Comparison of ENCODE assay signal across 18 cellular contexts in the genomic region with DNA sequence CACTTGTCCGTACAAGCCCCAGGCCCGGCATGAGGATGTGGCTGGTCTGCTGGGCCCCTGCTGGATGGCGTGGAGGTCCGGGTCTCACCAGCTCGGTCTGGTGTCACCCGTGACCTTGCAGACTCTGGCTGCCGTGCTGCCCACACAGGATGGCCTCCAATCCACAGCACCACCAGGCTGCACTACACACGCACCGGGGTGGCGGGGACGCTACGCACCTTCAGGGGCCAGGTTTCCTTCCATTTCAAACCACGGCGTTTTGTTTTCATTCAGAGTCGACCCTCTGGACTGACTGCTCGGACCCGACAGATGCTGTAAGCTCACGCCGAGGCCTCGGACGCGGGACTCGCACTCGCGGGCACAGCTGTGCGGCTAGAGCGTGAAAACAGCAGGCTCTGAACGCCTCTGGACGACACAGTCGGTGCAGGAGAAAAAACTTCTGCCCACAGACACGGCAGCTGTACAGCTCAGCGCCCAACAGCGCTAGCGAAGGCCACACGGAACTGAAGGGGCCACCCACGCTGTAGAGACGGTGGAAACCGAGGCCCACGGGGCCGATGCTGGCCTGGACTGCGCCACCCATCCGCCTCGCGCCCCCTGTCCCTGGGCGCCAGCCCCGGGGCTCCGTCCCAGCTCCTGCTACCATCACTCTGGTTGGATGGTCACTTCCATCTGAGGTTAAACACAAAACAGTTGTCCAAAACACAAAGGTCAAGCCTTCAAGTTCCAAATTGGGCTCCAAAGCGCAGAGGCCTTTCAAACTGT. TPM values are rescaled to one million over a fixed set of nuclear protein-coding genes. Genes with fewer than 3 reads are reported as not detected.
DNase-seq lines count a peak whose midpoint lies in the region; ATAC-seq, FAIRE-seq and TF ChIP-seq lines count a peak whose summit lies in the region.
"Had no signal": no experiment of that assay in that cellular context is flagged by ENCODE, and none has a peak within 500 bp of the region (broad histone marks: within the 10 kb centered on the region; RNA-seq: fewer than 3 reads in every experiment).

No MANE protein-coding gene starts in this region.

- H3K23me2 ChIP-seq in H1 (ENCODE audit: low read depth, low read length), result no peaks in the 10 kb centered on the region

- no peaks in the 10 kb centered on the region for H3K9me3 ChIP-seq in heart right ventricle
- no peaks in the 10 kb centered on the region for H3K9me3 ChIP-seq in H1 (ENCODE audit: insufficient read depth in 2 of 2, low read depth in 1 of 2, low read length in 1 of 2)
- H3K9me3 ChIP-seq in trophoblast cell (ENCODE audit: insufficient read depth, low read depth, low read length), result peaks cover 2% of the 10 kb centered on the region
- no peaks in the 10 kb centered on the region for H3K9me3 ChIP-seq in vagina
- H3K9me3 ChIP-seq: Caco-2, Peyer's patch had no signal

- DNase-seq in heart right ventricle (no peak), left cardiac atrium (no peak), H1 (ENCODE audit: low read depth in 1 of 2, low spot score in 2 of 2) (no peak), trophoblast cell (no peak), vagina (ENCODE audit: extremely low spot score in 2 of 2) (no peak), SIG-M5 treated with dmso at 0.1 percent for 504 hours (lab: John Stamatoyannopoulos, UW; ENCODE audit: unreplicated experiment) (no peak), NCI-H2227 treated with DMSO at 0.1 percent for 48 hours (lab: John Stamatoyannopoulos, UW) (no peak)
- DNase-seq in activated CD8-positive, alpha-beta T cell treated with anti-CD3 and anti-CD28 coated beads for 36 hours, result no peak
- DNase-seq: Caco-2, HCEC 1CT, NCI-H1092, NCI-H2107, NCI-H446 treated with DMSO at 0.1 percent for 48 hours, NCI-H774, Peyer's patch had no signal

- POLR2A ChIA-PET in H1 (lab: Charles Lee; ENCODE audit: partially characterized antibody), result interaction anchor here (1.7 kb wide), 1 partner anchor 77 kb away, joined by 4 read pairs; the partner anchor contains the start of genes TACC3 and TMEM129
- POLR2A ChIA-PET in activated CD8-positive, alpha-beta T cell treated with anti-CD3 and anti-CD28 coated beads for 36 hours (lab: Charles Lee), result no interaction called here

- H2BK15ac ChIP-seq in H1 (ENCODE audit: low read length), result no peak overlapping the region; the same call in 1 of the 2 replicates

- 0 out of 2 replicates have a peak overlapping the region, but pooled peaks have one; percentile 13 for H2AK5ac ChIP-seq in H1 (ENCODE audit: low read depth, low read length)
- H2AK5ac ChIP-seq in trophoblast cell (ENCODE audit: low read length), result peak overlapping the region; percentile 14

- CTCF ChIA-PET in H1 (lab: Charles Lee; ENCODE audit: partially characterized antibody), result interaction anchor here (1.0 to 4.6 kb wide), 9 partner anchors 10 to 85 kb away, joined by 3 to 23 read pairs (median 3); no protein-coding TSS in a partner anchor
- CTCF ChIA-PET in activated CD8-positive, alpha-beta T cell treated with anti-CD3 and anti-CD28 coated beads for 36 hours (lab: Charles Lee), result no interaction called here

- H3K9ac ChIP-seq in H1 (replicated peaks in 1 of 4; ENCODE audit: extremely low read depth in 1 of 4, low read depth in 3 of 4, low read length in 3 of 4) (no peak overlapping the region), trophoblast cell (ENCODE audit: low read length) (no peak overlapping the region)
- H3K9ac ChIP-seq: KMS-11 had no signal

- no peaks in the 10 kb centered on the region for H3K9me3 Mint-ChIP-seq in activated CD8-positive, alpha-beta T cell treated with anti-CD3 and anti-CD28 coated beads for 36 hours
- H3K9me3 Mint-ChIP-seq: CD14-positive monocyte had no signal

- H3K27ac ChIP-seq in heart right ventricle (peak overlapping the region in 7 of 10 donors; percentile 19 to 65 (median 46)), H1 (ENCODE audit: low read depth, low read length) (no peak overlapping the region), trophoblast cell (ENCODE audit: low read depth, low read length) (no peak overlapping the region), vagina (peak overlapping the region; percentile 9)
- H3K27ac ChIP-seq: KMS-11 had no signal

- H2BK120ac ChIP-seq in H1 (replicated peaks; ENCODE audit: low read depth, low read length), result no peak overlapping the region
- H2BK120ac ChIP-seq in trophoblast cell (ENCODE audit: insufficient read depth, low read length, poor library complexity), result no peak overlapping the region

- TF ChIP-seq POLR2A in H1 (IDR thresholded peaks at IDR 0.05; ENCODE audit: control extremely low read depth in 1 of 2, low read depth in 2 of 2, low read length in 2 of 2), result no peak
- TF ChIP-seq POLR2A in vagina (IDR thresholded peaks at IDR 0.05), result no peak

- H2BK5ac ChIP-seq in H1 (ENCODE audit: low read depth, low read length) (peak overlapping the region; percentile 87; the same call in 1 of the 2 replicates), trophoblast cell (ENCODE audit: low read depth, low read length, poor library complexity) (no peak overlapping the region)

- H3K18ac ChIP-seq in H1 (ENCODE audit: extremely low read depth, low read length) (no peak overlapping the region), trophoblast cell (ENCODE audit: low read length) (no peak overlapping the region)

- no peak overlapping the region for H3K14ac ChIP-seq in H1 (ENCODE audit: insufficient read length)
- H3K14ac ChIP-seq in trophoblast cell (ENCODE audit: low read length), result peak overlapping the region; percentile 5

- no peak overlapping the region for H3K4me3 ChIP-seq in heart right ventricle
- no peak overlapping the region for H3K4me3 ChIP-seq in H1 (ENCODE audit: extremely low read depth in 1 of 4, insufficient read depth in 2 of 4, low read depth in 3 of 4, low read length in 4 of 4)
- H3K4me3 ChIP-seq in trophoblast cell (ENCODE audit: low read depth, low read length), result no peak overlapping the region
- no peak overlapping the region for H3K4me3 ChIP-seq in vagina
- H3K4me3 ChIP-seq: Peyer's patch had no signal

- H3K4me1 Mint-ChIP-seq in activated CD8-positive, alpha-beta T cell treated with anti-CD3 and anti-CD28 coated beads for 36 hours (ENCODE audit: low read depth), result peaks cover 3% of the 10 kb centered on the region
- H3K4me1 Mint-ChIP-seq: CD14-positive monocyte had no signal

- FAIRE-seq in H1 (lab: Jason Lieb, UNC), result no peak
- FAIRE-seq: HepG2 had no signal

- H3K4me3 Mint-ChIP-seq in activated CD8-positive, alpha-beta T cell treated with anti-CD3 and anti-CD28 coated beads for 36 hours, result no peak overlapping the region
- H3K4me3 Mint-ChIP-seq: CD14-positive monocyte had no signal

- H4K5ac ChIP-seq in H1 (ENCODE audit: insufficient read length, low read depth, low read length), result no peak overlapping the region

- no peaks in the 10 kb centered on the region for H3K27me3 ChIP-seq in heart right ventricle
- H3K27me3 ChIP-seq in H1 (replicated peaks in 1 of 4; ENCODE audit: control insufficient read depth in 3 of 4, extremely low read depth in 1 of 4, insufficient read depth in 3 of 4, low read length in 3 of 4), result no peaks in the 10 kb centered on the region
- H3K27me3 ChIP-seq in trophoblast cell (ENCODE audit: insufficient read depth, low read length), result no peaks in the 10 kb centered on the region
- no peaks in the 10 kb centered on the region for H3K27me3 ChIP-seq in vagina
- H3K27me3 ChIP-seq: Peyer's patch had no signal

- no peak for TF ChIP-seq CTCF in heart right ventricle (IDR thresholded peaks at IDR 0.05)
- TF ChIP-seq CTCF in H1 (IDR thresholded peaks at IDR 0.05; ENCODE audit: control extremely low read depth in 1 of 3, insufficient read depth in 1 of 3, low read depth in 1 of 3, low read length in 3 of 3), result no peak
- TF ChIP-seq CTCF in vagina (IDR thresholded peaks at IDR 0.05), result no peak
- TF ChIP-seq CTCF in activated CD8-positive, alpha-beta T cell treated with anti-CD3 and anti-CD28 coated beads for 36 hours (IDR thresholded peaks at IDR 0.05), result no peak

- H3K79me1 ChIP-seq in H1 (ENCODE audit: low read depth, low read length), result no peaks in the 10 kb centered on the region
- H3K79me1 ChIP-seq in trophoblast cell (ENCODE audit: low read length), result no peaks in the 10 kb centered on the region

- no peaks in the 10 kb centered on the region for H3K27me3 Mint-ChIP-seq in activated CD8-positive, alpha-beta T cell treated with anti-CD3 and anti-CD28 coated beads for 36 hours

- TF ChIP-seq RAD21 in H1 (IDR thresholded peaks at IDR 0.05 in 1 of 2, conservative IDR thresholded peaks at IDR 0.05 in 1 of 2; ENCODE audit: low read depth in 2 of 2, low read length in 2 of 2), result no peak

- H3K36me3 ChIP-seq in heart right ventricle (no peaks in the 10 kb centered on the region), H1 (ENCODE audit: control insufficient read depth in 2 of 4, insufficient read depth in 4 of 4, low read length in 3 of 4) (no peaks in the 10 kb centered on the region), trophoblast cell (ENCODE audit: control insufficient read depth in 1 of 2, insufficient read depth in 2 of 2, low read length in 2 of 2) (no peaks in the 10 kb centered on the region), vagina (no peaks in the 10 kb centered on the region)
- H3K36me3 ChIP-seq: Peyer's patch had no signal

- no peak for TF ChIP-seq EP300 in H1 (IDR thresholded peaks at IDR 0.05; ENCODE audit: borderline replicate concordance in 1 of 2, low read depth in 2 of 2, low read length in 2 of 2)

- H3K23ac ChIP-seq in H1 (ENCODE audit: insufficient read length) (no peak overlapping the region), trophoblast cell (ENCODE audit: low read length) (no peak overlapping the region)

- 94 to 95% methylated on average over 48 of the region's 48 CpGs for WGBS in heart right ventricle, 2 donors
- 92% methylated on average over 48 of the region's 48 CpGs; no CpG with 5 or more reads in 1 of the 2 experiments for WGBS in H1 (ENCODE audit: extremely low coverage in 1 of 2, insufficient coverage in 1 of 2, insufficient read length in 1 of 2, insufficient replicate concordance in 2 of 2, low coverage in 1 of 2, low lambda C conversion rate in 2 of 2, missing lambda C conversion rate in 1 of 2), 2 experiments
- no CpG with 5 or more reads among the region's 48 CpGs for WGBS in trophoblast cell (ENCODE audit: extremely low coverage, insufficient coverage, insufficient read length)

- H2AFZ ChIP-seq in H1 (ENCODE audit: low read length), result no peak overlapping the region
- no peak overlapping the region for H2AFZ ChIP-seq in trophoblast cell (ENCODE audit: insufficient read depth, low read length, poor library complexity)

- no peak overlapping the region; the same call in 1 of the 2 replicates for H2BK12ac ChIP-seq in H1 (ENCODE audit: low read depth, low read length)
- no peak overlapping the region for H2BK12ac ChIP-seq in trophoblast cell (ENCODE audit: low read length)

- intact Hi-C loops in heart right ventricle (cut with DNase I) (no loop called here), left cardiac atrium (cut with DNase I) (no loop called here), vagina (cut with DNase I) (no loop called here)
- intact Hi-C loops in activated CD8-positive, alpha-beta T cell treated with anti-CD3 and anti-CD28 coated beads for 36 hours (cut with micrococcal nuclease), result no loop called here

- H4K8ac ChIP-seq in H1 (ENCODE audit: extremely low read depth, insufficient read depth, low read length), result no peak overlapping the region
- H4K8ac ChIP-seq in trophoblast cell (ENCODE audit: low read depth, low read length), result no peak overlapping the region

- H3K4me2 ChIP-seq in H1 (ENCODE audit: insufficient read depth in 1 of 2, low read depth in 2 of 2, low read length in 2 of 2) (no peak overlapping the region), trophoblast cell (ENCODE audit: low read length) (no peak overlapping the region)
- H3K4me2 ChIP-seq: KMS-11 had no signal

- no peak overlapping the region for H2BK20ac ChIP-seq in H1 (ENCODE audit: low read length)

- H3K4ac ChIP-seq in H1 (replicated peaks; ENCODE audit: insufficient read length, low read depth, low read length), result no peak overlapping the region
- H3K4ac ChIP-seq in trophoblast cell (ENCODE audit: low read depth, low read length), result no peak overlapping the region

- no peaks in the 10 kb centered on the region for H4K20me1 ChIP-seq in H1 (replicated peaks in 1 of 2; ENCODE audit: control insufficient read depth in 1 of 2, insufficient read depth in 2 of 2, low read length in 2 of 2)

- H3K4me1 ChIP-seq in heart right ventricle, result peaks cover 0 to 15% (median 0%) of the 10 kb centered on the region in 9 donors
- peaks cover 0 to 7% (median 3%) of the 10 kb centered on the region in 4 experiments; a peak in 4 of 7 replicates for H3K4me1 ChIP-seq in H1 (replicated peaks in 1 of 4; ENCODE audit: control insufficient read depth in 3 of 4, insufficient read depth in 4 of 4, low read length in 3 of 4)
- H3K4me1 ChIP-seq in trophoblast cell (ENCODE audit: control insufficient read depth in 1 of 2, insufficient read depth in 2 of 2, low read length in 2 of 2), result peaks cover 11 to 13% of the 10 kb centered on the region in 2 experiments
- H3K4me1 ChIP-seq in vagina, result peaks cover 10% of the 10 kb centered on the region
- H3K4me1 ChIP-seq: Caco-2, Peyer's patch had no signal

- H3K56ac ChIP-seq in H1 (replicated peaks; ENCODE audit: insufficient read length, low read depth, low read length), result no peak overlapping the region

- H3K27ac Mint-ChIP-seq in activated CD8-positive, alpha-beta T cell treated with anti-CD3 and anti-CD28 coated beads for 36 hours, result no peak overlapping the region

- no peaks in the 10 kb centered on the region for H3K79me2 ChIP-seq in H1 (ENCODE audit: control insufficient read depth in 1 of 2, insufficient read depth in 2 of 2, low read length in 2 of 2)
- H3K79me2 ChIP-seq in trophoblast cell (ENCODE audit: control insufficient read depth, insufficient read depth, low read length, poor library complexity), result no peaks in the 10 kb centered on the region

- H4K91ac ChIP-seq in H1 (replicated peaks; ENCODE audit: insufficient read length, low read length) (no peak overlapping the region), trophoblast cell (ENCODE audit: low read depth, low read length) (peak overlapping the region; percentile 29)

- H3K36me3 Mint-ChIP-seq in activated CD8-positive, alpha-beta T cell treated with anti-CD3 and anti-CD28 coated beads for 36 hours (ENCODE audit: low read depth), result no peaks in the 10 kb centered on the region

- no peak overlapping the region for H4K12ac ChIP-seq in trophoblast cell (ENCODE audit: low read depth, low read length)

- ATAC-seq in heart right ventricle (peak in 1 of 8 donors; percentile 28), left cardiac atrium (no peak)
- no peak for ATAC-seq in activated CD8-positive, alpha-beta T cell treated with anti-CD3 and anti-CD28 coated beads for 36 hours

RNA-seq across cellular contexts. Expression of gene FAM53A, which starts 40.0 kb away (rescaled TPM):
- total RNA-seq in heart right ventricle (1 to 10 TPM in 3 of 10 donors, under 1 TPM in 7; 0.24 to 1.5 (median 0.70) TPM), left cardiac atrium (1 to 10 TPM; 1.3 to 1.6 TPM), vagina (13.8 TPM)
- polyA plus RNA-seq in heart right ventricle (under 1 TPM; 0.73 to 0.97 TPM), H1 (2011; rRNA removed) (1.9 and 2.5 TPM in 2 replicates)
- 2.0 and 2.8 TPM in 2 replicates for total RNA-seq in H1 (2021; fragmentation: NEBNext Ultra II Directional; extraction: Animal tissue kit (Norgen Biotek cat#: 25700))
- 2.2 TPM for polyA plus RNA-seq in H1 (2011; cell fraction: cytosol; rRNA removed)
- polyA plus RNA-seq in H1 (2011; cell fraction: nucleus; rRNA removed), result 3.8 TPM
- polyA plus RNA-seq in H1 (2012, experiment 1 of 2), result 0.57 to 2.2 TPM (median 1.6 TPM) in 4 replicates
- 1.1 TPM for polyA plus RNA-seq in H1 (2012, experiment 2 of 2)
- polyA plus RNA-seq in H1 (2013, experiment 1 of 2), result 1.4 TPM
- polyA plus RNA-seq in H1 (2013, experiment 2 of 2), result 1.1 TPM
- polyA minus RNA-seq in H1 (2011; rRNA and poly(A)+ RNA removed), result 3.3 and 3.7 TPM in 2 replicates
- 1.3 TPM for polyA minus RNA-seq in H1 (2011; cell fraction: cytosol; rRNA and poly(A)+ RNA removed)
- 2.3 TPM for polyA minus RNA-seq in H1 (2011; cell fraction: nucleus; rRNA and poly(A)+ RNA removed)
- 0.29 and 0.31 TPM in 2 replicates for polyA plus RNA-seq in trophoblast cell (2013)
- 1 to 10 TPM; 1.2 to 1.8 TPM for total RNA-seq in activated CD8-positive, alpha-beta T cell treated with anti-CD3 and anti-CD28 coated beads for 36 hours

Comparison
In these comparisons a context has a peak if more than half of its experiments do, and no peak if none do; other contexts are left out.
1. H3K27ac ChIP-seq: peak in heart right ventricle (7 of 10) and vagina (single experiment); none in H1 (single experiment) and trophoblast cell (single experiment).